1 cellular context compared by ENCODE assay signal in the genomic region with DNA sequence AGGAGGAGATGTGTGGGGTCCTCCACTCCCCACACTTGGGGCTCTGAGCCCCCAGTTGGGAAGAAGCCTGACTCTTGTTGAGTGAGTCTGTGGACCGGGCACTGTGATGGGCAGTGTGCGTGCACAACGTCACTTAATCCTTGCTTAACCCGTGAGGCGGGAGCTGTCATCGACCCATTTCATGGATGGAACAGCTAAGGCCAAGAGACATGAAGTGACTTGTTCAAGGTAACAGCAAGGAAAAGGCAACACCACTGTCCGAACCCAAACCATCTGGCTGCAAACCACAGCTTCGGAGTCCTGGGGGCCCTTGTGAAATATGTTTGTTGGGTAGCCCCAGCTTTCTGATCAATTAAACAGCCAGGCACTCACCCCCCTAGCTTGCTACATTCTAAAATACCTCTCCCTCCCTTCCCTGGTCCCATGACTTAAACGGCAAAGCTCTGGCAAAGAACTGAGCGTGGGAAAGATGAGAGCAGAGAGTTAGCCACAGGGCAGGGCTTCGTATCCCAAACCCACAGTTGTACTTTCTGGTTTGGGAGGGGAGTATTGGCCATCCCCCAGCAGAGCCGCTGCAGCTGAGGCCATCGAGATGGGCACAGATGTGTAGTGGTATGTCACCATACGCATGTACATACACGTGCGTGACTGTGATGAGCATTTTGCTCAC.
TF ChIP-seq lines count a peak whose summit lies in the region.

No MANE protein-coding gene starts in this region.

TF ChIP-seq in HepG2, 621 proteins besides CTCF, POLR2A, EP300 and RAD21:
- TF ChIP-seq RBM39 (IDR thresholded peaks at IDR 0.05; ENCODE audit: low read depth, low read length, poor library complexity, severe bottlenecking) (no peak), ZNF629 (CRISPR knock-in tag; conservative IDR thresholded peaks at IDR 0.05) (peak; percentile 80), ZNF317 (CRISPR knock-in tag; IDR thresholded peaks at IDR 0.05) (no peak), IRF2 (CRISPR knock-in tag; IDR thresholded peaks at IDR 0.05) (no peak)
TF ChIP-seq in HepG2: peak in this region for 1.
